ENCODE assay signal across 38 cellular contexts in genomic region chr3:21789730-21790129, GRCh38. TPM values are rescaled to one million over a fixed set of nuclear protein-coding genes. Genes with fewer than 3 reads are reported as not detected.
"Had no signal": no experiment of that assay in that cellular context is flagged by ENCODE, and none has a peak within 500 bp of the region (broad histone marks: within the 10 kb centered on the region; RNA-seq: fewer than 3 reads in every experiment).

No MANE protein-coding gene starts in this region.

- H3K4me3 ChIP-seq: ascending aorta, cardiac muscle cell had no signal

- H3K36me3 Mint-ChIP-seq: activated CD8-positive, alpha-beta memory T cell treated with anti-CD3 and anti-CD28 coated beads, Interleukin-2, amount 10 ng/mL, durations not matched to agents 7 days and 5 days; activated naive CD4-positive, alpha-beta T cell treated with anti-CD3 and anti-CD28 coated beads, Interleukin-2, amount 10 ng/mL, durations not matched to agents 7 days and 5 days; activated naive CD4-positive, alpha-beta T cell treated with anti-CD3 and anti-CD28 coated beads, Interleukin-2, amount 50 U/mL, for 24 hours; activated naive CD8-positive, alpha-beta T cell; activated naive CD8-positive, alpha-beta T cell treated with anti-CD3 and anti-CD28 coated beads, Interleukin-2, amount 10 ng/mL, durations not matched to agents 7 days and 5 days; brain; WTC11 had no signal

- H3K4me3 Mint-ChIP-seq: activated CD4-positive, alpha-beta memory T cell treated with anti-CD3 and anti-CD28 coated beads, Interleukin-2, amount 10 ng/mL, durations not matched to agents 7 days and 5 days; activated CD4-positive, alpha-beta T cell treated with anti-CD3 and anti-CD28 coated beads for 36 hours; activated CD4-positive, alpha-beta T cell treated with anti-CD3 and anti-CD28 coated beads, Interleukin-2, amount 10 ng/mL, durations not matched to agents 7 days and 5 days; activated CD8-positive, alpha-beta memory T cell treated with anti-CD3 and anti-CD28 coated beads, Interleukin-2, amount 10 ng/mL, durations not matched to agents 7 days and 5 days; activated CD8-positive, alpha-beta T cell treated with anti-CD3 and anti-CD28 coated beads, Interleukin-2, amount 10 ng/mL, durations not matched to agents 7 days and 5 days; activated naive CD4-positive, alpha-beta T cell treated with anti-CD3 and anti-CD28 coated beads, Interleukin-2, amount 10 ng/mL, durations not matched to agents 7 days and 5 days; activated naive CD4-positive, alpha-beta T cell treated with anti-CD3 and anti-CD28 coated beads, Interleukin-2, amount 50 U/mL, for 24 hours; activated naive CD8-positive, alpha-beta T cell; activated naive CD8-positive, alpha-beta T cell treated with anti-CD3 and anti-CD28 coated beads, Interleukin-2, amount 10 ng/mL, durations not matched to agents 7 days and 5 days; activated naive CD8-positive, alpha-beta T cell treated with anti-CD3 and anti-CD28 coated beads, Interleukin-2, amount 50 U/mL, for 24 hours; activated T-cell treated with anti-CD3 and anti-CD28 coated beads, Interleukin-2, amount 50 U/mL, for 24 hours; brain; central memory CD8-positive, alpha-beta T cell; T-helper 1 cell treated with Interleukin-12 subunit alpha and Interleukin-12 subunit beta and Interleukin-4 antibody, amounts not matched to agents 30 μg/mL and 1 μg/mL, for 36 hours; T-helper 2 cell treated with Interferon-gamma antibody and Interleukin-4, amounts not matched to agents 5 μg/mL and 100 μg/mL, for 36 hours; WTC11 had no signal

- H3K27ac Mint-ChIP-seq: activated CD4-positive, alpha-beta memory T cell treated with anti-CD3 and anti-CD28 coated beads, Interleukin-2, amount 10 ng/mL, durations not matched to agents 7 days and 5 days; activated CD4-positive, alpha-beta T cell treated with anti-CD3 and anti-CD28 coated beads for 36 hours; activated CD4-positive, alpha-beta T cell treated with anti-CD3 and anti-CD28 coated beads, Interleukin-2, amount 10 ng/mL, durations not matched to agents 7 days and 5 days; activated CD8-positive, alpha-beta memory T cell treated with anti-CD3 and anti-CD28 coated beads, Interleukin-2, amount 10 ng/mL, durations not matched to agents 7 days and 5 days; activated CD8-positive, alpha-beta T cell treated with anti-CD3 and anti-CD28 coated beads, Interleukin-2, amount 10 ng/mL, durations not matched to agents 7 days and 5 days; activated naive CD4-positive, alpha-beta T cell treated with anti-CD3 and anti-CD28 coated beads, Interleukin-2, amount 10 ng/mL, durations not matched to agents 7 days and 5 days; activated naive CD4-positive, alpha-beta T cell treated with anti-CD3 and anti-CD28 coated beads, Interleukin-2, amount 50 U/mL, for 24 hours; activated naive CD8-positive, alpha-beta T cell; activated naive CD8-positive, alpha-beta T cell treated with anti-CD3 and anti-CD28 coated beads, Interleukin-2, amount 10 ng/mL, durations not matched to agents 7 days and 5 days; activated naive CD8-positive, alpha-beta T cell treated with anti-CD3 and anti-CD28 coated beads, Interleukin-2, amount 50 U/mL, for 24 hours; activated T-cell treated with anti-CD3 and anti-CD28 coated beads, Interleukin-2, amount 50 U/mL, for 24 hours; activated T-helper 2 cell treated with anti-CD3 and anti-CD28 coated beads, Interferon-gamma antibody, Interleukin-2, Interleukin-4, amounts not matched to agents 10 μg/mL and 5 μg/mL and 100 μg/mL, durations not matched to agents 14 hours and 24 hours and 36 hours; brain; T-helper 1 cell treated with Interleukin-12 subunit alpha and Interleukin-12 subunit beta and Interleukin-4 antibody, amounts not matched to agents 30 μg/mL and 1 μg/mL, for 36 hours; T-helper 2 cell treated with Interferon-gamma antibody and Interleukin-4, amounts not matched to agents 5 μg/mL and 100 μg/mL, for 36 hours; WTC11 had no signal

- H3K9me3 ChIP-seq: ascending aorta had no signal

- H3K27me3 ChIP-seq: ascending aorta, cardiac muscle cell had no signal

- H3K9me3 Mint-ChIP-seq: WTC11 had no signal

- DNase-seq: activated CD4-positive, alpha-beta memory T cell treated with anti-CD3 and anti-CD28 coated beads, Interleukin-2, amount 10 ng/mL, durations not matched to agents 7 days and 5 days; activated CD4-positive, alpha-beta T cell treated with anti-CD3 and anti-CD28 coated beads for 1 hour; activated CD4-positive, alpha-beta T cell treated with anti-CD3 and anti-CD28 coated beads for 36 hours; activated CD4-positive, alpha-beta T cell treated with anti-CD3 and anti-CD28 coated beads for 48 hours; activated CD4-positive, alpha-beta T cell treated with anti-CD3 and anti-CD28 coated beads, Interleukin-2, amount 10 ng/mL, durations not matched to agents 7 days and 5 days; activated CD4-positive, alpha-beta T cell treated with anti-CD3 and anti-CD28 coated beads, Interleukin-2, amount 50 U/mL, for 48 hours; activated CD4-positive, CD25-positive, alpha-beta regulatory T cell; activated CD8-positive, alpha-beta memory T cell treated with anti-CD3 and anti-CD28 coated beads for 24 hours; activated CD8-positive, alpha-beta memory T cell treated with anti-CD3 and anti-CD28 coated beads, Interleukin-2, amount 10 ng/mL, durations not matched to agents 7 days and 5 days; activated CD8-positive, alpha-beta memory T cell treated with anti-CD3 and anti-CD28 coated beads, Interleukin-2, amount 50 U/mL, for 48 hours; activated CD8-positive, alpha-beta T cell treated with anti-CD3 and anti-CD28 coated beads, Interleukin-2, amount 10 ng/mL, durations not matched to agents 7 days and 5 days; activated effector memory CD4-positive, alpha-beta T cell treated with Interleukin-2 at 50 U/mL for 16 hours; activated gamma-delta T cell; activated naive CD4-positive, alpha-beta T cell treated with anti-CD3 and anti-CD28 coated beads, Interleukin-2, amount 10 ng/mL, durations not matched to agents 7 days and 5 days; activated naive CD4-positive, alpha-beta T cell treated with Interleukin-2 at 50 U/mL for 16 hours; activated naive CD8-positive, alpha-beta T cell treated with anti-CD3 and anti-CD28 coated beads, Interleukin-2, amount 10 ng/mL, durations not matched to agents 7 days and 5 days; activated naive CD8-positive, alpha-beta T cell treated with anti-CD3 and anti-CD28 coated beads, Interleukin-2, amount 50 U/mL, for 24 hours; activated T-cell treated with anti-CD3 and anti-CD28 coated beads, Interleukin-2, amount 50 U/mL, for 24 hours; activated T-cell treated with anti-CD3 and anti-CD28 coated beads, Interleukin-2, amount 50 U/mL, for 48 hours; amygdala; caudate nucleus; cerebellar nuclear complex; T-helper 1 cell; T-helper 2 cell; T-helper 9 cell; WERI-Rb-1 had no signal

- H3K27me3 Mint-ChIP-seq: activated CD4-positive, alpha-beta memory T cell treated with anti-CD3 and anti-CD28 coated beads, Interleukin-2, amount 10 ng/mL, durations not matched to agents 7 days and 5 days; activated CD4-positive, alpha-beta T cell treated with anti-CD3 and anti-CD28 coated beads for 36 hours; activated CD4-positive, alpha-beta T cell treated with anti-CD3 and anti-CD28 coated beads, Interleukin-2, amount 10 ng/mL, durations not matched to agents 7 days and 5 days; activated CD8-positive, alpha-beta memory T cell treated with anti-CD3 and anti-CD28 coated beads, Interleukin-2, amount 10 ng/mL, durations not matched to agents 7 days and 5 days; activated naive CD4-positive, alpha-beta T cell treated with anti-CD3 and anti-CD28 coated beads, Interleukin-2, amount 10 ng/mL, durations not matched to agents 7 days and 5 days; activated naive CD4-positive, alpha-beta T cell treated with anti-CD3 and anti-CD28 coated beads, Interleukin-2, amount 50 U/mL, for 24 hours; activated naive CD8-positive, alpha-beta T cell; activated naive CD8-positive, alpha-beta T cell treated with anti-CD3 and anti-CD28 coated beads, Interleukin-2, amount 10 ng/mL, durations not matched to agents 7 days and 5 days; activated naive CD8-positive, alpha-beta T cell treated with anti-CD3 and anti-CD28 coated beads, Interleukin-2, amount 50 U/mL, for 24 hours; activated T-cell treated with anti-CD3 and anti-CD28 coated beads, Interleukin-2, amount 50 U/mL, for 24 hours; brain; central memory CD8-positive, alpha-beta T cell had no signal

- H3K36me3 ChIP-seq: ascending aorta, cardiac muscle cell, WERI-Rb-1 had no signal

- H3K27ac ChIP-seq: ascending aorta, cardiac muscle cell, WERI-Rb-1 had no signal

- ATAC-seq: activated CD4-positive, alpha-beta T cell treated with anti-CD3 and anti-CD28 coated beads for 36 hours; activated CD4-positive, CD25-positive, alpha-beta regulatory T cell treated with anti-CD3 and anti-CD28 coated beads, Interleukin-2, amount 50 U/mL, for 24 hours; activated CD8-positive, alpha-beta memory T cell treated with anti-CD3 and anti-CD28 coated beads, Interleukin-2, amount 10 ng/mL, durations not matched to agents 7 days and 5 days; activated CD8-positive, alpha-beta T cell treated with anti-CD3 and anti-CD28 coated beads, Interleukin-2, amount 10 ng/mL, durations not matched to agents 7 days and 5 days; activated naive CD8-positive, alpha-beta T cell treated with anti-CD3 and anti-CD28 coated beads, Interleukin-2, amount 50 U/mL, for 24 hours; WTC11 had no signal

- H3K4me1 Mint-ChIP-seq: activated CD4-positive, alpha-beta memory T cell treated with anti-CD3 and anti-CD28 coated beads, Interleukin-2, amount 10 ng/mL, durations not matched to agents 7 days and 5 days; activated CD4-positive, alpha-beta T cell treated with anti-CD3 and anti-CD28 coated beads for 36 hours; activated CD4-positive, alpha-beta T cell treated with anti-CD3 and anti-CD28 coated beads, Interleukin-2, amount 10 ng/mL, durations not matched to agents 7 days and 5 days; activated CD8-positive, alpha-beta memory T cell treated with anti-CD3 and anti-CD28 coated beads, Interleukin-2, amount 10 ng/mL, durations not matched to agents 7 days and 5 days; activated naive CD4-positive, alpha-beta T cell treated with anti-CD3 and anti-CD28 coated beads, Interleukin-2, amount 10 ng/mL, durations not matched to agents 7 days and 5 days; activated naive CD4-positive, alpha-beta T cell treated with anti-CD3 and anti-CD28 coated beads, Interleukin-2, amount 50 U/mL, for 24 hours; activated naive CD8-positive, alpha-beta T cell treated with anti-CD3 and anti-CD28 coated beads, Interleukin-2, amount 10 ng/mL, durations not matched to agents 7 days and 5 days; activated naive CD8-positive, alpha-beta T cell treated with anti-CD3 and anti-CD28 coated beads, Interleukin-2, amount 50 U/mL, for 24 hours; central memory CD8-positive, alpha-beta T cell had no signal

- FAIRE-seq: bronchial epithelial cell had no signal

RNA-seq across cellular contexts. Expression of gene ZNF385D, which starts 38.7 kb away (rescaled TPM):
- total RNA-seq: activated CD4-positive, alpha-beta memory T cell treated with anti-CD3 and anti-CD28 coated beads, Interleukin-2, amount 10 ng/mL, durations not matched to agents 7 days and 5 days; activated CD4-positive, alpha-beta T cell treated with anti-CD3 and anti-CD28 coated beads for 36 hours; activated CD4-positive, alpha-beta T cell treated with anti-CD3 and anti-CD28 coated beads, Interleukin-2, amount 10 ng/mL, durations not matched to agents 7 days and 5 days; activated CD8-positive, alpha-beta memory T cell treated with anti-CD3 and anti-CD28 coated beads, Interleukin-2, amount 10 ng/mL, durations not matched to agents 7 days and 5 days; activated CD8-positive, alpha-beta T cell treated with anti-CD3 and anti-CD28 coated beads, Interleukin-2, amount 10 ng/mL, durations not matched to agents 7 days and 5 days; activated naive CD8-positive, alpha-beta T cell treated with anti-CD3 and anti-CD28 coated beads, Interleukin-2, amount 10 ng/mL, durations not matched to agents 7 days and 5 days; activated T-helper 2 cell treated with anti-CD3 and anti-CD28 coated beads, Interferon-gamma antibody, Interleukin-2, Interleukin-4, amounts not matched to agents 10 μg/mL and 5 μg/mL and 100 μg/mL, durations not matched to agents 14 hours and 24 hours and 36 hours had no signal
